ENCODE assay signal across 16 cellular contexts in the genomic region with DNA sequence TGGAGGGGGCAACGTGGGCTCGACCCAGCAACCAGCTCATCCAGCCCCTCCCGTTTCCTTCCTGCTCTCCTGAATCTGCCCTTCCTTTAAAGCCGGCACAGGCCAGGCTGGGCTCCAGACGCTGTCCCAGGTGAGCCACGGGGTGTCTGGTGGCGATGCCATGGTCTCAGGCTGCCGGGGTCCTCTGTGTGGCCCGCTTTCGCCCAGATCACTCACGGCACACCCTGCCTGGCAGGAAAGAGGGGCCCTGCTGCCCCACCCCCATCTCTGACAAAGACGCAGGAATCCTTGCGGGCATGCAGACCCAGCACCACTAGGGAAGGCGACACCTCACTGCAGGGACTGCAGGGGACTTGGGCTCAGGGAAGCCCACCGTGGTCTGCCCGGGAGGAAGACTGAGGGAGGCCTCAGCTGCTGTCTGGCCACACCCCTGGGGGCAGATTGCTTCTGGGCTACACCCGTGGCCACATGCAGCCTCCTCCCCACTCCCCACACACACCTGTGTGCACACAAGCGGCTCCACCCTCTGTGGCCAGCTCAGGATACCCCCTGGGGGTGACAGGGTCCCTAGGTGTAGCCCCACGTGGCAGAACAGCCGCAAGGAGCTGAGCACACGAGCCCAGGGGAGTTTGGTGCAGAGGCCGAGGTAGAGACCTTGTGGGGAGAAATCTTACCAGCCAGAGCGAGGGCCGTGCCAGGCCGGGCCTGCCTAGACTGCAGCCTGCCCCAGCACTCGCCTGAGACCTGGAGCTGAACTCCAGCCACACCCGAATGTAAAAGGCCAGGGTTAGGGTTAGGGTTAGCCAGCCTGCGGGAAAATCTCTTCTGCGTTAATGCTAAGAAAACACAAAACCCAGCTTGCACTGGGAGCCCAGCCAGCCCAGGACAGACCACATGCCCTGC.
DNase-seq lines count a peak whose midpoint lies in the region; ATAC-seq, FAIRE-seq and TF ChIP-seq lines count a peak whose summit lies in the region.
"Had no signal": no experiment of that assay in that cellular context is flagged by ENCODE, and none has a peak within 500 bp of the region (broad histone marks: within the 10 kb centered on the region; RNA-seq: fewer than 3 reads in every experiment).

No MANE protein-coding gene starts in this region.

- H3K27ac ChIP-seq in breast epithelium (peak overlapping the region in 1 of 2 donors; percentile 1), upper lobe of right lung (no peak overlapping the region)
- H3K27ac ChIP-seq: epithelial cell of prostate, gastroesophageal sphincter, Peyer's patch had no signal

- no peaks in the 10 kb centered on the region for H3K36me3 Mint-ChIP-seq in MCF 10A (ENCODE audit: insufficient read depth, unreplicated experiment)
- H3K36me3 Mint-ChIP-seq: CD8-positive, alpha-beta memory T cell had no signal

- TF ChIP-seq CTCF in MCF 10A (IDR thresholded peaks at IDR 0.05; ENCODE audit: unreplicated experiment): no peak
- no peak for TF ChIP-seq CTCF in breast epithelium (IDR thresholded peaks at IDR 0.05)
- TF ChIP-seq CTCF in bronchial epithelial cell (IDR thresholded peaks at IDR 0.05; ENCODE audit: insufficient read depth, low read length, severe bottlenecking): no peak
- no peak for TF ChIP-seq CTCF in lower leg skin (IDR thresholded peaks at IDR 0.05)
- no peak for TF ChIP-seq CTCF in upper lobe of right lung (IDR thresholded peaks at IDR 0.05)

- H3K4me3 ChIP-seq in breast epithelium (no peak overlapping the region), bronchial epithelial cell (ENCODE audit: low read depth, low read length) (no peak overlapping the region), lower leg skin (ENCODE audit: low read depth, poor library complexity, severe bottlenecking) (no peak overlapping the region), upper lobe of right lung (no peak overlapping the region)
- H3K4me3 ChIP-seq: gastroesophageal sphincter, Peyer's patch had no signal

- TF ChIP-seq POLR2A in breast epithelium (IDR thresholded peaks at IDR 0.05) (no peak), lower leg skin (IDR thresholded peaks at IDR 0.05) (no peak)

- POLR2A ChIA-PET in MCF 10A (lab: Yijun Ruan, JAX): interaction anchor here (0.9 kb wide), 1 partner anchor 9 kb away, joined by 3 read pairs; no protein-coding TSS in a partner anchor

- no peaks in the 10 kb centered on the region for H3K4me1 Mint-ChIP-seq in MCF 10A (ENCODE audit: insufficient read depth, unreplicated experiment)

- no peaks in the 10 kb centered on the region for H3K4me1 ChIP-seq in breast epithelium
- no peaks in the 10 kb centered on the region for H3K4me1 ChIP-seq in upper lobe of right lung
- H3K4me1 ChIP-seq: gastroesophageal sphincter, Peyer's patch had no signal

- no peaks in the 10 kb centered on the region for H3K36me3 ChIP-seq in breast epithelium
- H3K36me3 ChIP-seq in bronchial epithelial cell (ENCODE audit: control insufficient read depth, insufficient read depth, low read length): no peaks in the 10 kb centered on the region
- H3K36me3 ChIP-seq in upper lobe of right lung: no peaks in the 10 kb centered on the region
- H3K36me3 ChIP-seq: gastroesophageal sphincter, Peyer's patch had no signal

- no peak for FAIRE-seq in bronchial epithelial cell (lab: Jason Lieb, UNC)

- BruUV-seq in MCF 10A (replicated peaks; lab: Mats Ljungman, UMichigan): no TSS peak

- peaks cover 9% of the 10 kb centered on the region for H3K9me3 Mint-ChIP-seq in MCF 10A (ENCODE audit: unreplicated experiment)

- peak; percentile 12 for ATAC-seq in upper lobe of right lung
- no peak for ATAC-seq in HG02642 (IDR thresholded peaks at IDR 0.05; ENCODE audit: poor library complexity, unreplicated experiment)
- no peak for ATAC-seq in GM18868 (IDR thresholded peaks at IDR 0.05; ENCODE audit: unreplicated experiment)

- H3K27me3 Mint-ChIP-seq in MCF 10A (ENCODE audit: insufficient read depth, unreplicated experiment): peaks cover 14% of the 10 kb centered on the region

- no peak overlapping the region for H3K27ac Mint-ChIP-seq in MCF 10A (ENCODE audit: low read depth, unreplicated experiment)
- H3K27ac Mint-ChIP-seq: CD8-positive, alpha-beta memory T cell had no signal

- H3K27me3 ChIP-seq in breast epithelium: peaks cover 0 to 8% of the 10 kb centered on the region in 2 donors
- no peaks in the 10 kb centered on the region for H3K27me3 ChIP-seq in bronchial epithelial cell (ENCODE audit: control insufficient read depth, insufficient read depth, low read length)
- no peaks in the 10 kb centered on the region for H3K27me3 ChIP-seq in upper lobe of right lung
- H3K27me3 ChIP-seq: Peyer's patch had no signal

- CTCF ChIA-PET in MCF 10A (lab: Yijun Ruan, JAX): interaction anchor here (0.5 to 0.8 kb wide), 3 partner anchors 40 to 469 kb away, joined by 3 to 4 read pairs (median 3); no protein-coding TSS in a partner anchor

- WGBS in lower leg skin, 2 donors: 53 to 55% methylated on average over 25 to 26 of the region's 29 CpGs

- no peak overlapping the region for H3K4me3 Mint-ChIP-seq in MCF 10A (ENCODE audit: unreplicated experiment)
- H3K4me3 Mint-ChIP-seq: CD8-positive, alpha-beta memory T cell had no signal

- peak; percentile 38 for DNase-seq in MCF 10A (ENCODE audit: unreplicated experiment)
- no peak for DNase-seq in breast epithelium (ENCODE audit: low spot score in 2 of 2)
- DNase-seq in bronchial epithelial cell (ENCODE audit: low read depth): peak; percentile 12
- peak; percentile 17 to 84 for DNase-seq in lower leg skin (ENCODE audit: low spot score in 2 of 2)
- DNase-seq in upper lobe of right lung: peak; percentile 48
- DNase-seq in DMS114 treated with DMSO at 0.1 percent for 48 hours (lab: John Stamatoyannopoulos, UW; ENCODE audit: unreplicated experiment): no peak
- DNase-seq: GOT3, left cardiac atrium, NCI-H1105 treated with DMSO at 0.1 percent for 48 hours, NCI-H526 treated with DMSO at 0.1 percent for 48 hours had no signal

- intact Hi-C loops in MCF 10A (cut with micrococcal nuclease): no loop called here
- intact Hi-C loops in breast epithelium (cut with DNase I; ENCODE audit: low total_unique reads): no loop called here
- intact Hi-C loops in lower leg skin (cut with DNase I; ENCODE audit: low total_unique reads): no loop called here
- intact Hi-C loops in upper lobe of right lung (cut with DNase I): no loop called here

- H3K9me3 ChIP-seq in breast epithelium (no peaks in the 10 kb centered on the region), upper lobe of right lung (no peaks in the 10 kb centered on the region)
- H3K9me3 ChIP-seq: gastroesophageal sphincter, Peyer's patch had no signal

Comparison
In these comparisons a context has a peak if more than half of its experiments do, and no peak if none do; other contexts are left out.
1. DNase-seq: peak in MCF 10A (single experiment), bronchial epithelial cell (single experiment), lower leg skin (2 of 2) and upper lobe of right lung (single experiment); none in breast epithelium (0 of 2) and DMS114 treated with DMSO at 0.1 percent for 48 hours (single experiment).